22 cellular contexts compared by ENCODE assay signal in genomic region chr16:85265161-85265784, GRCh38.
"Had no signal": no experiment of that assay in that cellular context is flagged by ENCODE, and none has a peak within 500 bp of the region (broad histone marks: within the 10 kb centered on the region; RNA-seq: fewer than 3 reads in every experiment).

No MANE protein-coding gene starts in this region.

- ATAC-seq: activated naive CD4-positive, alpha-beta T cell treated with anti-CD3 and anti-CD28 coated beads, Interleukin-2, amount 50 U/mL, for 72 hours; effector memory CD8-positive, alpha-beta T cell; mucosa of descending colon; sciatic nerve; upper lobe of right lung had no signal

- FAIRE-seq: TTC549 had no signal

- H3K36me3 ChIP-seq: cardiac muscle cell, neutrophil, thoracic aorta, upper lobe of right lung had no signal

- H3K27ac Mint-ChIP-seq: activated naive CD4-positive, alpha-beta T cell treated with anti-CD3 and anti-CD28 coated beads, Interleukin-2, amount 50 U/mL, for 72 hours; activated T-helper 1 cell treated with anti-CD3 and anti-CD28 coated beads, Interleukin-12 subunit alpha, Interleukin-12 subunit beta, Interleukin-2, Interleukin-4 antibody, amounts not matched to agents 30 ng/mL and 10 ng/mL and 1 ng/mL, durations not matched to agents 14 hours and 24 hours and 36 hours; effector memory CD8-positive, alpha-beta T cell; memory B cell; stimulated activated memory B cell treated with anti-CD40 and anti-IgM and Interleukin-4, amounts not matched to agents 10 μg/mL and 1 μg/mL and 100 μg/mL, for 72 hours had no signal

- H3K27ac ChIP-seq: cardiac muscle cell, hepatocyte, neutrophil, parathyroid adenoma, thoracic aorta, upper lobe of right lung had no signal

- H2AFZ ChIP-seq: hepatocyte, parathyroid adenoma had no signal

- H3K9me3 Mint-ChIP-seq: activated naive CD4-positive, alpha-beta T cell treated with anti-CD3 and anti-CD28 coated beads, Interleukin-2, amount 50 U/mL, for 72 hours; activated T-helper 1 cell treated with anti-CD3 and anti-CD28 coated beads, Interleukin-12 subunit alpha, Interleukin-12 subunit beta, Interleukin-2, Interleukin-4 antibody, amounts not matched to agents 30 ng/mL and 10 ng/mL and 1 ng/mL, durations not matched to agents 14 hours and 24 hours and 36 hours; effector memory CD8-positive, alpha-beta T cell; memory B cell; naive B cell; stimulated activated memory B cell treated with anti-CD40 and anti-IgM and Interleukin-4, amounts not matched to agents 10 μg/mL and 1 μg/mL and 100 μg/mL, for 72 hours had no signal

- H3K4me2 ChIP-seq: hepatocyte, smooth muscle cell had no signal

- H3K36me3 Mint-ChIP-seq: activated naive CD4-positive, alpha-beta T cell treated with anti-CD3 and anti-CD28 coated beads, Interleukin-2, amount 50 U/mL, for 72 hours; memory B cell; naive B cell; stimulated activated memory B cell treated with anti-CD40 and anti-IgM and Interleukin-4, amounts not matched to agents 10 μg/mL and 1 μg/mL and 100 μg/mL, for 72 hours had no signal

- H3K9me3 ChIP-seq: mucosa of descending colon, neutrophil, thoracic aorta, upper lobe of right lung had no signal

- H3K4me3 Mint-ChIP-seq: activated T-helper 1 cell treated with anti-CD3 and anti-CD28 coated beads, Interleukin-12 subunit alpha, Interleukin-12 subunit beta, Interleukin-2, Interleukin-4 antibody, amounts not matched to agents 30 ng/mL and 10 ng/mL and 1 ng/mL, durations not matched to agents 14 hours and 24 hours and 36 hours; effector memory CD8-positive, alpha-beta T cell; memory B cell; naive B cell; stimulated activated memory B cell treated with anti-CD40 and anti-IgM and Interleukin-4, amounts not matched to agents 10 μg/mL and 1 μg/mL and 100 μg/mL, for 72 hours had no signal

- H3K27me3 ChIP-seq: cardiac muscle cell, hepatocyte, upper lobe of right lung had no signal

- H3K79me2 ChIP-seq: hepatocyte had no signal

- H3K9ac ChIP-seq: parathyroid adenoma had no signal

- DNase-seq: activated CD4-positive, alpha-beta T cell treated with anti-CD3 and anti-CD28 coated beads, Interleukin-2, amount 50 U/mL, for 48 hours; activated gamma-delta T cell treated with Interleukin-2 at 50 U/mL for 16 hours; activated T-cell treated with anti-CD3 and anti-CD28 coated beads for 4 hours; dermis blood vessel endothelial cell; effector memory CD8-positive, alpha-beta T cell; mucosa of descending colon; naive B cell; stimulated activated CD4-positive, alpha-beta T cell treated with anti-CD3 and anti-CD28 coated beads, Interleukin-4, amount 100 ng/mL, for 4 hours; T-helper 2 cell; upper lobe of right lung had no signal

- H3K4me3 ChIP-seq: cardiac muscle cell, hepatocyte, mucosa of descending colon, smooth muscle cell, thoracic aorta, upper lobe of right lung had no signal

- H3K4me1 ChIP-seq: upper lobe of right lung had no signal
